Comparison of ENCODE assay signal across 1 cellular context in the genomic region with DNA sequence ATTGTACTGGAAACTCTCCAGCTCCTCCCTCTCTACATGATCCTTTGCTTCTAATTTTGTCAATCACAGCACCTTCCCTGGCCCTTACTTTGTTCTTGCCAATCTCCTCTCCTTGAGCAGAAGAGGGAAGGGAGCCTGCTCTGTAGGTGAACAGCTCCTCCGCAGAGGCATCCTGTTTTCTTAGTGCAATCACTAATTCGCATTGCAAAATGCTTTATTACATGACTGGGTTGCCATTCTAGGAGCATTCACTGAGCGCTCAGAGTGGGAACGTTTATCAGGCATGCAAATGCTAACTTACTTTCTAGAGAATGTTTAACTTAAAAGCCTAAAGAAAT.
TF ChIP-seq lines count a peak whose summit lies in the region.

No MANE protein-coding gene starts in this region.

TF ChIP-seq in HCT116, 20 proteins besides CTCF, POLR2A, EP300 and RAD21 (continued from another document):
- no peak for TF ChIP-seq ZFX (IDR thresholded peaks at IDR 0.05)
- no peak for TF ChIP-seq CEBPB (IDR thresholded peaks at IDR 0.05; ENCODE audit: low read depth)
